Comparison of ENCODE assay signal across 8 cellular contexts in genomic region chr22:37079668-37080171, GRCh38. TPM values are rescaled to one million over a fixed set of nuclear protein-coding genes. Genes with fewer than 3 reads are reported as not detected.
DNase-seq lines count a peak whose midpoint lies in the region; ATAC-seq and TF ChIP-seq lines count a peak whose summit lies in the region.

No MANE protein-coding gene starts in this region.

- H3K4me1 ChIP-seq in naive thymus-derived CD4-positive, alpha-beta T cell (ENCODE audit: control insufficient read depth in 2 of 2, insufficient read depth in 2 of 2, low read length in 2 of 2), result peaks cover 34 to 35% of the 10 kb centered on the region in 2 donors
- no peaks in the 10 kb centered on the region for H3K4me1 ChIP-seq in transverse colon

- H3K36me3 ChIP-seq in naive thymus-derived CD4-positive, alpha-beta T cell (ENCODE audit: control insufficient read depth in 2 of 3, insufficient read depth in 3 of 3, low read length in 3 of 3), result no peaks in the 10 kb centered on the region
- H3K36me3 ChIP-seq in transverse colon, result no peaks in the 10 kb centered on the region

- CTCF ChIA-PET in naive thymus-derived CD4-positive, alpha-beta T cell (lab: Charles Lee), result interaction anchor here (0.7 to 3.2 kb wide), 11 partner anchors 42 to 189 kb away, joined by 3 to 16 read pairs (median 5); no protein-coding TSS in a partner anchor

- no peak for DNase-seq in Right ventricle myocardium inferior (ENCODE audit: missing footprints)
- DNase-seq in left ventricle myocardium superior, result no peak
- peak; percentile 66 for DNase-seq in activated gamma-delta T cell treated with Interleukin-2 at 50 U/mL for 16 hours
- peak; percentile 55 to 95 (median 86) for DNase-seq in naive thymus-derived CD4-positive, alpha-beta T cell
- peak; percentile 48 for DNase-seq in transverse colon
- DNase-seq in NCI-H2081 treated with DMSO at 0.1 percent for 48 hours (lab: John Stamatoyannopoulos, UW), result no peak
- no peak for DNase-seq in NCI-H2029 treated with DMSO at 0.1 percent for 48 hours (lab: John Stamatoyannopoulos, UW)

- 73% methylated on average over 15 of the region's 15 CpGs; no CpG with 5 or more reads in 1 of the 2 donors for WGBS in transverse colon (ENCODE audit: low coverage in 1 of 2), 2 donors

- H3K36me3 Mint-ChIP-seq in naive thymus-derived CD4-positive, alpha-beta T cell, result peaks cover 0 to 3% (median 0%) of the 10 kb centered on the region in 5 donors

- H3K4me1 Mint-ChIP-seq in naive thymus-derived CD4-positive, alpha-beta T cell, result peaks cover 25 to 70% (median 40%) of the 10 kb centered on the region in 7 donors

- TF ChIP-seq POLR2A in transverse colon (IDR thresholded peaks at IDR 0.05), result no peak

- H3K27me3 ChIP-seq in naive thymus-derived CD4-positive, alpha-beta T cell (ENCODE audit: control insufficient read depth in 2 of 2, insufficient read depth in 2 of 2, low read length in 2 of 2), result no peaks in the 10 kb centered on the region
- peaks cover 11% of the 10 kb centered on the region for H3K27me3 ChIP-seq in transverse colon

- H3K9me3 ChIP-seq in naive thymus-derived CD4-positive, alpha-beta T cell (ENCODE audit: control insufficient read depth in 2 of 3, low read length in 3 of 3), result no peaks in the 10 kb centered on the region
- H3K9me3 ChIP-seq in transverse colon, result no peaks in the 10 kb centered on the region

- intact Hi-C loops in Right ventricle myocardium inferior (cut with DNase I) (loop anchor here (10.0 kb wide), 1 partner anchor 85 kb away; no protein-coding TSS in a partner anchor), left ventricle myocardium superior (cut with micrococcal nuclease) (no loop called here), transverse colon (cut with DNase I; ENCODE audit: low total_unique reads) (no loop called here)
- intact Hi-C loops in naive thymus-derived CD4-positive, alpha-beta T cell (cut with micrococcal nuclease), result loop anchor here (1.0 to 10.0 kb wide), 7 partner anchors 43 to 405 kb away; partner anchors contain the start of genes ELFN2 (in 1 of the 2), IL2RB (in 1 of the 2), MFNG (in 1 of the 2) and RAC2 (in 1 of the 2)

- peak overlapping the region; percentile 95 to 100 (median 99) for H3K27ac Mint-ChIP-seq in naive thymus-derived CD4-positive, alpha-beta T cell

- peak overlapping the region; percentile 38 for H3K4me3 ChIP-seq in naive thymus-derived CD4-positive, alpha-beta T cell (ENCODE audit: low read length)
- H3K4me3 ChIP-seq in transverse colon, result no peak overlapping the region

- peaks cover 0 to 1% (median 0%) of the 10 kb centered on the region in 11 donors for H3K9me3 Mint-ChIP-seq in naive thymus-derived CD4-positive, alpha-beta T cell

- in situ Hi-C loops in transverse colon (cut with MboI; ENCODE audit: low pct_ligation_motif_present in 1 of 4, low pct_unique_long_range_greater_than_20kb in 1 of 4, low sequenced_read_pairs in 3 of 4), result loop anchor here in 1 of 4 donors (10.0 kb wide), 1 partner anchor 125 kb away; no protein-coding TSS in a partner anchor

- ATAC-seq in Right ventricle myocardium inferior, result peak; percentile 3
- ATAC-seq in left ventricle myocardium superior, result no peak
- ATAC-seq in naive thymus-derived CD4-positive, alpha-beta T cell, result peak; percentile 90
- ATAC-seq in HG02678 (IDR thresholded peaks at IDR 0.05; ENCODE audit: unreplicated experiment), result no peak

- no peak for TF ChIP-seq CTCF in transverse colon (IDR thresholded peaks at IDR 0.05)

- POLR2A ChIA-PET in naive thymus-derived CD4-positive, alpha-beta T cell (lab: Charles Lee), result interaction anchor here (0.6 to 1.6 kb wide), 13 partner anchors 28 to 406 kb away, joined by 3 to 15 read pairs (median 4); partner anchors contain the start of genes IL2RB, KCTD17 and MFNG

- peaks cover 0 to 5% (median 4%) of the 10 kb centered on the region in 5 donors for H3K27me3 Mint-ChIP-seq in naive thymus-derived CD4-positive, alpha-beta T cell

- H3K4me3 Mint-ChIP-seq in naive thymus-derived CD4-positive, alpha-beta T cell, result peak overlapping the region; percentile 57 to 78 (median 72)

- no peak for TF ChIP-seq EP300 in transverse colon (IDR thresholded peaks at IDR 0.05; ENCODE audit: low read depth)

- H3K27ac ChIP-seq in naive thymus-derived CD4-positive, alpha-beta T cell (ENCODE audit: low read depth, low read length), result peak overlapping the region; percentile 93
- H3K27ac ChIP-seq in transverse colon, result no peak overlapping the region

RNA-seq across cellular contexts. Expression of gene KCTD17, which starts 28.2 kb away (rescaled TPM):
- 11.2 TPM for total RNA-seq in Right ventricle myocardium inferior
- total RNA-seq in left ventricle myocardium superior, result 9.8 TPM
- 10 to 100 TPM; 19.8 to 44.5 (median 24.9) TPM for total RNA-seq in naive thymus-derived CD4-positive, alpha-beta T cell
- polyA plus RNA-seq in naive thymus-derived CD4-positive, alpha-beta T cell, result 10 to 100 TPM; 10.3 to 10.8 TPM
- 10 to 100 TPM; 11.2 to 61.3 (median 35.1) TPM for total RNA-seq in transverse colon

RNA-seq across cellular contexts. Expression of gene TMPRSS6, which starts 29.8 kb away (rescaled TPM):
- total RNA-seq in Right ventricle myocardium inferior (not detected), left ventricle myocardium superior (not detected), transverse colon (1 to 10 TPM in 1 of 4 donors, under 1 TPM in 2, not detected in 1; 0.16 to 4.9 (median 0.41) TPM)
- 1 to 10 TPM in 2 of 5 experiments, under 1 TPM in 3; 0.22 to 3.2 (median 0.32) TPM for total RNA-seq in naive thymus-derived CD4-positive, alpha-beta T cell
- polyA plus RNA-seq in naive thymus-derived CD4-positive, alpha-beta T cell, result not detected

Comparison
In these comparisons a context has a peak if more than half of its experiments do, and no peak if none do; other contexts are left out.
1. ATAC-seq: peak in Right ventricle myocardium inferior (single experiment) and naive thymus-derived CD4-positive, alpha-beta T cell (single experiment); none in left ventricle myocardium superior (single experiment) and HG02678 (single experiment).
2. intact Hi-C loops: an anchor here in Right ventricle myocardium inferior (10.0 kb wide) and naive thymus-derived CD4-positive, alpha-beta T cell (1.0 to 10.0 kb wide); none called in left ventricle myocardium superior and transverse colon.
3. DNase-seq: peak in activated gamma-delta T cell treated with Interleukin-2 at 50 U/mL for 16 hours (single experiment), naive thymus-derived CD4-positive, alpha-beta T cell (9 of 9) and transverse colon (single experiment); none in Right ventricle myocardium inferior (single experiment), left ventricle myocardium superior (single experiment), NCI-H2081 treated with DMSO at 0.1 percent for 48 hours (single experiment) and NCI-H2029 treated with DMSO at 0.1 percent for 48 hours (single experiment).